Comparison of ENCODE assay signal across 19 cellular contexts in the genomic region with DNA sequence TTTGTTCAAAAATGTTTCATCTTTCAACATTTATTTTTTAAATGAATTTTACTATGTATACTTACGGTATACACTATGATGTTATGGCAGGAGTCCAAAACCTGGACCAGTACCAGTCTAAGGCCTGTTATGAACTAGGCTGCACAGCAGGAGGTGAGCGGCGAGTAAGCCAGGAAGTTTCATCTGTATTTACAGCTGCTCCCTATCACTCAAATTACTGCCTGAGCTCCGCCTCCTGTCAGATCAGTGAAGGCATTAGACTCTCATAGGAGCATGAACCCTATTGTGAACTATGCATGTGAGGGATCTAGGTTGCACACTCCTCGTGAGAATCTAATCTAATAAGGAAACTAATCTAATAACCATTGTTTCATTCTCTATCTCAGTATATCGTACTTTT.
"Had no signal": no experiment of that assay in that cellular context is flagged by ENCODE, and none has a peak within 500 bp of the region (broad histone marks: within the 10 kb centered on the region; RNA-seq: fewer than 3 reads in every experiment).

No MANE protein-coding gene starts in this region.

- DNase-seq: activated CD4-positive, alpha-beta memory T cell treated with anti-CD3 and anti-CD28 coated beads, Interleukin-2, amount 10 ng/mL, durations not matched to agents 7 days and 5 days; activated CD4-positive, alpha-beta T cell treated with anti-CD3 and anti-CD28 coated beads for 48 hours; activated CD4-positive, CD25-positive, alpha-beta regulatory T cell; activated CD8-positive, alpha-beta memory T cell treated with anti-CD3 and anti-CD28 coated beads, Interleukin-2, amount 10 ng/mL, durations not matched to agents 7 days and 5 days; activated effector memory CD4-positive, alpha-beta T cell treated with anti-CD3 and anti-CD28 coated beads, Interleukin-2, amount 50 U/mL, for 16 hours; activated naive CD4-positive, alpha-beta T cell treated with anti-CD3 and anti-CD28 coated beads, Interleukin-2, amount 10 ng/mL, durations not matched to agents 7 days and 5 days; activated T-cell treated with anti-CD3 and anti-CD28 coated beads for 4 hours; amygdala; foreskin fibroblast; kidney glomerular epithelial cell; left lung; naive B cell; occipital lobe; right lobe of liver; stimulated activated CD4-positive, alpha-beta T cell treated with anti-CD3 and anti-CD28 coated beads, Interleukin-1b, Interleukin-23, amount 100 ng/mL, for 48 hours; stimulated activated naive CD8-positive, alpha-beta T cell treated with anti-CD3 and anti-CD28 coated beads, Interleukin-15, amount 100 ng/mL, for 72 hours; T-helper 9 cell; tibial artery had no signal

- ATAC-seq: activated CD8-positive, alpha-beta memory T cell treated with anti-CD3 and anti-CD28 coated beads, Interleukin-2, amount 10 ng/mL, durations not matched to agents 7 days and 5 days; left lung; right lobe of liver; stimulated activated effector memory CD8-positive, alpha-beta T cell treated with anti-CD3 and anti-CD28 coated beads, Interleukin-12 subunit alpha, Interleukin-12 subunit beta, amount 100 ng/mL, for 72 hours; stimulated activated naive CD8-positive, alpha-beta T cell treated with anti-CD3 and anti-CD28 coated beads, Interleukin-15, amount 100 ng/mL, for 72 hours had no signal
